Comparison of ENCODE assay signal across 2 cellular contexts in genomic region chr7:105996860-105997737, GRCh38.
TF ChIP-seq lines count a peak whose summit lies in the region.

No MANE protein-coding gene starts in this region.

TF ChIP-seq in GM23338, 12 proteins besides CTCF, POLR2A, EP300 and RAD21 (continued from another document):
- TF ChIP-seq JUNB (IDR thresholded peaks at IDR 0.05; ENCODE audit: unreplicated experiment) (no peak), ZNF114 (CRISPR knock-in tag; IDR thresholded peaks at IDR 0.05) (no peak), ZNF462 (CRISPR knock-in tag; IDR thresholded peaks at IDR 0.05) (no peak), NANOG (IDR thresholded peaks at IDR 0.05; ENCODE audit: borderline replicate concordance) (no peak), REST (IDR thresholded peaks at IDR 0.05; ENCODE audit: unreplicated experiment) (no peak), EZH2 (IDR thresholded peaks at IDR 0.05; ENCODE audit: low read depth, unreplicated experiment) (no peak), POLR2AphosphoS5 (IDR thresholded peaks at IDR 0.05; ENCODE audit: low read depth) (no peak), CREB1 (CRISPR knock-in tag; IDR thresholded peaks at IDR 0.05; ENCODE audit: low read depth) (no peak), ETS1 (IDR thresholded peaks at IDR 0.05) (no peak), ZNF331 (CRISPR knock-in tag; IDR thresholded peaks at IDR 0.05; ENCODE audit: low read depth) (no peak), EZH2phosphoT487 (IDR thresholded peaks at IDR 0.05; ENCODE audit: unreplicated experiment) (no peak)

TF ChIP-seq in H1, 55 proteins besides CTCF, POLR2A, EP300 and RAD21:
- no peak for TF ChIP-seq NRF1 (IDR thresholded peaks at IDR 0.05; ENCODE audit: low read depth, low read length)
- no peak for TF ChIP-seq HDAC2 (IDR thresholded peaks at IDR 0.05; ENCODE audit: borderline replicate concordance in 1 of 2, low read depth in 2 of 2, low read length in 2 of 2)
- no peak for TF ChIP-seq ZNF274 (IDR thresholded peaks at IDR 0.05; ENCODE audit: borderline replicate concordance, extremely low read depth, low read length)
- no peak for TF ChIP-seq NANOG (IDR thresholded peaks at IDR 0.05; ENCODE audit: insufficient read depth, low read depth, low read length, poor library complexity, severe bottlenecking)
- TF ChIP-seq MAX (IDR thresholded peaks at IDR 0.05): no peak
- TF ChIP-seq JUN (IDR thresholded peaks at IDR 0.05; ENCODE audit: low read depth, low read length): no peak
